ENCODE assay signal across 10 cellular contexts in the genomic region with DNA sequence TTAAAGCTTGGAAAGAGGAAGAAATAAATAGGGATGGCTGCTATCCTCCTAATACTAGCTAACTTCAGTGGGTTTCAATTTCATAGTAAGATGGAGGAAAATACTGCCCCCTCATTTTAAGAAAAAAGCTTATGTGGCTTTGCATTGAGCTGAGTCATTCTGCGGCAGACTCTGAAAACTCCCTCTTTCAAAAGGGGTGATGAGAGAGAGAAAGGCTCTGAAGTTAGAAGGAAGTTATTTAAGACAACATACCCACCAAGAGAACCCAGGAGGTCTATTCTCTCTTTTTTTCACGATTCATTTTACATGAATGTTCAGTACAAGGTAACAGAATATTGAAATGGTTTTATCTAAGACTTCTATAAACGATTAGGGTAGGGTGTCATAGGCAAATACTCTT. TPM values are rescaled to one million over a fixed set of nuclear protein-coding genes. Genes with fewer than 3 reads are reported as not detected.
DNase-seq lines count a peak whose midpoint lies in the region; ATAC-seq, FAIRE-seq and TF ChIP-seq lines count a peak whose summit lies in the region.
"Had no signal": no experiment of that assay in that cellular context is flagged by ENCODE, and none has a peak within 500 bp of the region (broad histone marks: within the 10 kb centered on the region; RNA-seq: fewer than 3 reads in every experiment).

No MANE protein-coding gene starts in this region.

- H3K9ac ChIP-seq in MM.1S (ENCODE audit: low read length) (no peak overlapping the region), PC-3 (ENCODE audit: low read length) (no peak overlapping the region)

- H3K79me2 ChIP-seq in MM.1S (ENCODE audit: low read length) (no peaks in the 10 kb centered on the region), PC-3 (ENCODE audit: low read length) (no peaks in the 10 kb centered on the region)

- H3K27ac ChIP-seq in MM.1S (ENCODE audit: low read length): no peak overlapping the region
- no peak overlapping the region for H3K27ac ChIP-seq in pancreas
- no peak overlapping the region for H3K27ac ChIP-seq in PC-3 (ENCODE audit: low read length)

- H3K9me3 ChIP-seq in MM.1S (replicated peaks; ENCODE audit: insufficient read depth, low read length) (no peaks in the 10 kb centered on the region), pancreas (no peaks in the 10 kb centered on the region), PC-3 (ENCODE audit: low read length) (no peaks in the 10 kb centered on the region)

- H2AFZ ChIP-seq in MM.1S (ENCODE audit: low read length): no peak overlapping the region
- H2AFZ ChIP-seq in PC-3 (ENCODE audit: low read length): no peak overlapping the region

- H3K4me2 ChIP-seq in MM.1S (ENCODE audit: low read depth, low read length) (no peak overlapping the region), PC-3 (ENCODE audit: low read length) (no peak overlapping the region)

- DNase-seq in bronchial epithelial cell (ENCODE audit: low read depth): peak; percentile 10
- DNase-seq in superior temporal gyrus (ENCODE audit: extremely low spot score): no peak
- no peak for DNase-seq in MM.1S
- DNase-seq in pancreas: no peak
- DNase-seq in PC-3: no peak

- no peaks in the 10 kb centered on the region for H4K20me1 ChIP-seq in MM.1S (ENCODE audit: insufficient read depth, low read length)
- no peaks in the 10 kb centered on the region for H4K20me1 ChIP-seq in PC-3 (ENCODE audit: low read length)

- 7% methylated on average over 3 of the region's 3 CpGs for WGBS in pancreas, 2 donors

- BruUV-seq in PC-3 (replicated peaks; lab: Mats Ljungman, UMichigan): no TSS peak

- peaks cover 6% of the 10 kb centered on the region for H3K4me1 ChIP-seq in MM.1S (ENCODE audit: low read length)
- H3K4me1 ChIP-seq in pancreas: peaks cover 0 to 13% (median 8%) of the 10 kb centered on the region in 3 donors
- H3K4me1 ChIP-seq in PC-3 (ENCODE audit: insufficient read depth, low read length): no peaks in the 10 kb centered on the region

- intact Hi-C loops in pancreas (cut with DNase I): no loop called here
- intact Hi-C loops in PC-3 (cut with micrococcal nuclease): no loop called here

- no peaks in the 10 kb centered on the region for H3F3A ChIP-seq in MM.1S (ENCODE audit: insufficient read depth, low read length)
- no peaks in the 10 kb centered on the region for H3F3A ChIP-seq in PC-3 (ENCODE audit: low read length, unreplicated experiment)

- H3K36me3 ChIP-seq in bronchial epithelial cell (ENCODE audit: control insufficient read depth, insufficient read depth, low read length): no peaks in the 10 kb centered on the region
- H3K36me3 ChIP-seq in MM.1S (replicated peaks; ENCODE audit: insufficient read depth, low read length): no peaks in the 10 kb centered on the region
- no peaks in the 10 kb centered on the region for H3K36me3 ChIP-seq in pancreas
- no peaks in the 10 kb centered on the region for H3K36me3 ChIP-seq in PC-3 (ENCODE audit: low read depth, low read length)

- no peak overlapping the region for H3K4me3 ChIP-seq in bronchial epithelial cell (ENCODE audit: low read depth, low read length)
- no peak overlapping the region for H3K4me3 ChIP-seq in MM.1S (ENCODE audit: low read length)
- H3K4me3 ChIP-seq in pancreas: no peak overlapping the region
- no peak overlapping the region for H3K4me3 ChIP-seq in PC-3 (ENCODE audit: low read length)

- ATAC-seq in GM18868 (IDR thresholded peaks at IDR 0.05; ENCODE audit: unreplicated experiment) (peak; percentile 57), GM21576 (IDR thresholded peaks at IDR 0.05; ENCODE audit: unreplicated experiment) (peak; percentile 58), HG03432 (IDR thresholded peaks at IDR 0.05; ENCODE audit: unreplicated experiment) (peak; percentile 56), pancreas (no peak), PC-3 (no peak)

- H3K27me3 ChIP-seq in bronchial epithelial cell (ENCODE audit: control insufficient read depth, insufficient read depth, low read length) (peaks cover 70% of the 10 kb centered on the region), MM.1S (replicated peaks; ENCODE audit: insufficient read depth, low read length) (0 out of 2 replicates have a peak, but pooled peaks cover under 1% of the 10 kb centered on the region), pancreas (peaks cover 22 to 81% (median 44%) of the 10 kb centered on the region in 4 donors), PC-3 (ENCODE audit: low read length) (peaks cover 36% of the 10 kb centered on the region)

- POLR2A ChIA-PET in PC-3 (lab: Charles Lee; ENCODE audit: unreplicated experiment): no interaction called here

- H3K9me2 ChIP-seq in MM.1S (replicated peaks; ENCODE audit: insufficient read depth, low read length): no peaks in the 10 kb centered on the region
- no peaks in the 10 kb centered on the region for H3K9me2 ChIP-seq in PC-3 (replicated peaks; ENCODE audit: low read length)

- no peak for TF ChIP-seq CTCF in bronchial epithelial cell (IDR thresholded peaks at IDR 0.05; ENCODE audit: insufficient read depth, low read length, severe bottlenecking)
- TF ChIP-seq CTCF in MM.1S (IDR thresholded peaks at IDR 0.05; ENCODE audit: low read length): no peak
- no peak for TF ChIP-seq CTCF in pancreas (IDR thresholded peaks at IDR 0.05)
- no peak for TF ChIP-seq CTCF in PC-3 (conservative IDR thresholded peaks at IDR 0.05; ENCODE audit: low read depth, low read length)

- CTCF ChIA-PET in PC-3 (lab: Charles Lee): no interaction called here

- FAIRE-seq in bronchial epithelial cell (lab: Jason Lieb, UNC): no peak
- no peak for FAIRE-seq in pancreas (lab: Jason Lieb, UNC)

RNA-seq across cellular contexts. Expression of a gene that starts 4.5 kb away (rescaled TPM):
- total RNA-seq in bronchial epithelial cell (not detected in 2 replicates), pancreas (under 1 TPM in 1 of 6 donors, not detected in 5; 0.03 TPM), PC-3 (2014; rRNA removed) (not detected in 2 replicates)
- polyA plus RNA-seq in pancreas: not detected
- total RNA-seq: activated naive CD4-positive, alpha-beta T cell treated with anti-CD3 and anti-CD28 coated beads, Interleukin-2, amount 50 U/mL, for 72 hours; fibroblast of lung had no signal
- polyA plus RNA-seq: fibroblast of lung had no signal

RNA-seq across cellular contexts. Expression of a gene that starts 42.7 kb away (rescaled TPM):
- total RNA-seq in bronchial epithelial cell (94.8 and 95.5 TPM in 2 replicates), pancreas (10 to 100 TPM; 24.5 to 49.3 (median 34.1) TPM), PC-3 (2014; rRNA removed) (53.7 and 69.3 TPM in 2 replicates)
- polyA plus RNA-seq in pancreas: 10 to 100 TPM; 24.8 to 36.5 TPM

Comparison
In these comparisons a context has a peak if more than half of its experiments do, and no peak if none do; other contexts are left out.
1. ATAC-seq: peak in GM18868 (single experiment), GM21576 (single experiment) and HG03432 (single experiment); none in pancreas (0 of 4) and PC-3 (single experiment).